1 cellular context compared by ENCODE assay signal in genomic region chr7:27133409-27134157, GRCh38.
TF ChIP-seq lines count a peak whose summit lies in the region.

No MANE protein-coding gene starts in this region.

TF ChIP-seq in H1, 55 proteins besides CTCF, POLR2A, EP300 and RAD21:
- TF ChIP-seq PHF8 (conservative IDR thresholded peaks at IDR 0.05; ENCODE audit: low read depth, low read length) = no peak
- TF ChIP-seq RNF2 (IDR thresholded peaks at IDR 0.05; ENCODE audit: borderline replicate concordance, low read depth, low read length, missing control alignments, poor library complexity, severe bottlenecking) = peak; percentile 86
- peak; percentile 87 for TF ChIP-seq EZH2 (IDR thresholded peaks at IDR 0.05; ENCODE audit: low read depth, low read length, severe bottlenecking)
- TF ChIP-seq CTBP2 (IDR thresholded peaks at IDR 0.05; ENCODE audit: borderline replicate concordance, insufficient read depth, insufficient read length, low read length) = no peak
- TF ChIP-seq SUZ12 (IDR thresholded peaks at IDR 0.05; ENCODE audit: low read length) = peak; percentile 91
